ENCODE assay signal across 16 cellular contexts in genomic region chr20:50333131-50333530, GRCh38.
DNase-seq lines count a peak whose midpoint lies in the region; ATAC-seq, FAIRE-seq and TF ChIP-seq lines count a peak whose summit lies in the region.
"Had no signal": no experiment of that assay in that cellular context is flagged by ENCODE, and none has a peak within 500 bp of the region (broad histone marks: within the 10 kb centered on the region; RNA-seq: fewer than 3 reads in every experiment).

No MANE protein-coding gene starts in this region.

- no peak overlapping the region for H2BK5ac ChIP-seq in H9 (ENCODE audit: insufficient read length, low read length)

- H3K9me3 ChIP-seq in GM23248 (ENCODE audit: low read depth) (no peaks in the 10 kb centered on the region), RWPE2 (ENCODE audit: severe bottlenecking) (no peaks in the 10 kb centered on the region), keratinocyte (ENCODE audit: control insufficient read depth, low read depth, low read length) (no peaks in the 10 kb centered on the region), subcutaneous abdominal adipose tissue (ENCODE audit: control insufficient read depth in 5 of 5, low read length in 5 of 5) (no peaks in the 10 kb centered on the region), HepG2 (ENCODE audit: low read length) (peaks cover 4% of the 10 kb centered on the region; the same call in 1 of the 2 replicates), H9 (ENCODE audit: control insufficient read depth, low read depth, low read length) (no peaks in the 10 kb centered on the region)
- H3K9me3 ChIP-seq: A549, SJCRH30 had no signal

- dilution Hi-C loops in keratinocyte (cut with MboI; ENCODE audit: extremely low pct_ligation_motif_present, low sequenced_read_pairs): no loop called here

- H4K91ac ChIP-seq in H9 (ENCODE audit: insufficient read length, low read depth, low read length): no peak overlapping the region

- H3K27me3 Mint-ChIP-seq in H9 (ENCODE audit: low read depth): peaks cover 2% of the 10 kb centered on the region; the same call in 1 of the 2 replicates
- peaks cover 11% of the 10 kb centered on the region for H3K27me3 Mint-ChIP-seq in activated T-helper 17 cell treated with anti-CD3 and anti-CD28 coated beads, Interleukin-2, amount 50 U/mL, for 72 hours

- BruUV-seq in HepG2 (replicated peaks; lab: Mats Ljungman, UMichigan): no TSS peak

- TF ChIP-seq POLR2A in HepG2 (IDR thresholded peaks at IDR 0.05; ENCODE audit: insufficient read depth in 1 of 2, low read depth in 2 of 2, low read length in 2 of 2): no peak

- peak overlapping the region; percentile 93 for H3K27ac ChIP-seq in GM23248
- H3K27ac ChIP-seq in RWPE2 (ENCODE audit: poor library complexity, severe bottlenecking): peak overlapping the region; percentile 72
- H3K27ac ChIP-seq in keratinocyte (ENCODE audit: control insufficient read depth, insufficient read depth, low read length): no peak overlapping the region
- H3K27ac ChIP-seq in subcutaneous abdominal adipose tissue (ENCODE audit: low read depth, low read length): peak overlapping the region; percentile 75
- H3K27ac ChIP-seq in HepG2 (ENCODE audit: extremely low read length, insufficient read depth, low read length): no peak overlapping the region
- H3K27ac ChIP-seq in H9 (ENCODE audit: insufficient read length, low read depth, low read length): no peak overlapping the region
- H3K27ac ChIP-seq: SJCRH30 had no signal

- no peak overlapping the region for H2BK12ac ChIP-seq in H9 (ENCODE audit: insufficient read length, low read depth, low read length)

- H2BK20ac ChIP-seq in H9 (ENCODE audit: low read depth, low read length, poor library complexity, severe bottlenecking): no peak overlapping the region

- no peak overlapping the region for H2BK120ac ChIP-seq in H9 (ENCODE audit: low read depth, low read length, poor library complexity, severe bottlenecking)

- no peak overlapping the region for H2AK5ac ChIP-seq in H9 (ENCODE audit: insufficient read length, low read length)

- no peak overlapping the region for H3K14ac ChIP-seq in H9 (ENCODE audit: insufficient read depth, low read length)

- TF ChIP-seq EP300 in HepG2 (IDR thresholded peaks at IDR 0.05; ENCODE audit: low read depth in 2 of 2, low read length in 2 of 2): no peak
- TF ChIP-seq EP300 in HepG2 (CRISPR knock-in tag; IDR thresholded peaks at IDR 0.05; ENCODE audit: borderline replicate concordance): no peak

- peaks cover 3 to 13% of the 10 kb centered on the region in 2 experiments for H3K4me1 Mint-ChIP-seq in H9
- H3K4me1 Mint-ChIP-seq in activated T-helper 17 cell treated with anti-CD3 and anti-CD28 coated beads, Interleukin-2, amount 50 U/mL, for 72 hours: peaks cover 6% of the 10 kb centered on the region

- H3K27me3 ChIP-seq in GM23248 (replicated peaks; ENCODE audit: insufficient read depth): no peaks in the 10 kb centered on the region
- H3K27me3 ChIP-seq in RWPE2 (ENCODE audit: insufficient read depth, poor library complexity, severe bottlenecking): no peaks in the 10 kb centered on the region
- H3K27me3 ChIP-seq in keratinocyte (ENCODE audit: control insufficient read depth, extremely low read depth, insufficient read depth, low read length): no peaks in the 10 kb centered on the region
- H3K27me3 ChIP-seq in subcutaneous abdominal adipose tissue (ENCODE audit: control insufficient read depth in 5 of 5, insufficient read depth in 4 of 5, low read length in 5 of 5): no peaks in the 10 kb centered on the region
- H3K27me3 ChIP-seq in HepG2 (ENCODE audit: control insufficient read depth in 1 of 2, insufficient read depth in 2 of 2, low read length in 2 of 2): peaks cover 0 to 15% of the 10 kb centered on the region in 2 experiments; a peak in 2 of 5 replicates
- no peaks in the 10 kb centered on the region for H3K27me3 ChIP-seq in H9 (ENCODE audit: insufficient read depth, low read length)
- H3K27me3 ChIP-seq: SJCRH30 had no signal

- H3K4me2 ChIP-seq in GM23248 (ENCODE audit: unreplicated experiment): peak overlapping the region; percentile 42
- peak overlapping the region; percentile 71 for H3K4me2 ChIP-seq in keratinocyte (ENCODE audit: control insufficient read depth, extremely low read depth, insufficient read depth, low read depth, low read length)
- no peak overlapping the region for H3K4me2 ChIP-seq in HepG2 (ENCODE audit: low read depth, low read length)
- no peak overlapping the region for H3K4me2 ChIP-seq in H9 (ENCODE audit: insufficient read depth, insufficient read length, low read length)
- H3K4me2 ChIP-seq: A549 had no signal

- FAIRE-seq in keratinocyte (lab: Jason Lieb, UNC) (no peak), HepG2 (lab: Jason Lieb, UNC) (no peak)
- FAIRE-seq: A549, H1 had no signal

- H3K4me3 ChIP-seq in GM23248: no peak overlapping the region
- no peak overlapping the region for H3K4me3 ChIP-seq in RWPE2 (ENCODE audit: severe bottlenecking)
- H3K4me3 ChIP-seq in keratinocyte (ENCODE audit: control insufficient read depth in 2 of 3, extremely low read depth in 1 of 3, insufficient read depth in 2 of 3, low read depth in 1 of 3, low read length in 3 of 3): no peak overlapping the region
- no peak overlapping the region for H3K4me3 ChIP-seq in subcutaneous abdominal adipose tissue (ENCODE audit: low read depth in 1 of 5, low read length in 5 of 5)
- no peak overlapping the region for H3K4me3 ChIP-seq in HepG2 (replicated peaks in 1 of 3; ENCODE audit: insufficient read depth in 1 of 3, low read depth in 2 of 3, low read length in 3 of 3)
- H3K4me3 ChIP-seq: A549, SJCRH30 had no signal

- no peak overlapping the region for H3K4ac ChIP-seq in H9 (ENCODE audit: low read depth, low read length)

- H3K18ac ChIP-seq in H9 (ENCODE audit: insufficient read length, low read depth, low read length): no peak overlapping the region

- no peaks in the 10 kb centered on the region for H3K9me2 ChIP-seq in GM23248 (ENCODE audit: insufficient read depth)

- H3K79me2 ChIP-seq in GM23248 (ENCODE audit: insufficient read depth): no peaks in the 10 kb centered on the region
- no peaks in the 10 kb centered on the region for H3K79me2 ChIP-seq in keratinocyte (ENCODE audit: control insufficient read depth, insufficient read depth, low read length)
- no peaks in the 10 kb centered on the region for H3K79me2 ChIP-seq in HepG2 (ENCODE audit: insufficient read depth, low read length)
- H3K79me2 ChIP-seq in H9 (ENCODE audit: insufficient read depth, low read length): no peaks in the 10 kb centered on the region

- H3K9ac ChIP-seq in GM23248 (peak overlapping the region; percentile 77), keratinocyte (ENCODE audit: control insufficient read depth, extremely low read depth, insufficient read depth, low read length) (peak overlapping the region; percentile 71), subcutaneous abdominal adipose tissue (ENCODE audit: low read length in 5 of 5) (peak overlapping the region in 3 of 5 donors; percentile 19 to 71 (median 31)), HepG2 (ENCODE audit: insufficient read depth, low read depth, low read length) (no peak overlapping the region), H9 (ENCODE audit: extremely low read depth, insufficient read length, low read length) (no peak overlapping the region)

- no peak overlapping the region for H3T11ph ChIP-seq in H9 (ENCODE audit: low read length)

- no peak overlapping the region for H4K5ac ChIP-seq in H9 (ENCODE audit: insufficient read length, low read depth, low read length)

- H3K36me3 Mint-ChIP-seq in H9 (ENCODE audit: insufficient read depth in 1 of 3, low read depth in 3 of 3): no peaks in the 10 kb centered on the region
- H3K36me3 Mint-ChIP-seq in activated T-helper 17 cell treated with anti-CD3 and anti-CD28 coated beads, Interleukin-2, amount 50 U/mL, for 72 hours (ENCODE audit: low read depth): no peaks in the 10 kb centered on the region
- H3K36me3 Mint-ChIP-seq: CD4-positive, CD25-positive, alpha-beta regulatory T cell had no signal

- in situ Hi-C loops in GM23248 (cut with MboI): no loop called here
- in situ Hi-C loops in HepG2 (cut with HindIII; ENCODE audit: extremely low pct_ligation_motif_present, low pct_unique_long_range_greater_than_20kb): no loop called here

- H3K4me3 Mint-ChIP-seq in H9: no peak overlapping the region; a peak in 1 of 5 replicates
- no peak overlapping the region for H3K4me3 Mint-ChIP-seq in activated T-helper 17 cell treated with anti-CD3 and anti-CD28 coated beads, Interleukin-2, amount 50 U/mL, for 72 hours
- H3K4me3 Mint-ChIP-seq: CD4-positive, CD25-positive, alpha-beta regulatory T cell had no signal

- no peak overlapping the region for H4K8ac ChIP-seq in H9 (replicated peaks; ENCODE audit: insufficient read length, low read depth, low read length)

- ATAC-seq in RWPE2 (ENCODE audit: low read depth) (no peak), HepG2 (no peak)
- ATAC-seq in activated T-helper 17 cell treated with anti-CD3 and anti-CD28 coated beads, Interleukin-2, amount 50 U/mL, for 72 hours (replicated peaks): no peak
- ATAC-seq: A549 had no signal

- H2BK15ac ChIP-seq in H9 (ENCODE audit: low read depth, low read length): no peak overlapping the region

- H4K20me1 ChIP-seq in GM23248 (ENCODE audit: insufficient read depth) (no peaks in the 10 kb centered on the region), keratinocyte (ENCODE audit: control insufficient read depth, extremely low read depth, insufficient read depth, low read length) (no peaks in the 10 kb centered on the region), HepG2 (ENCODE audit: insufficient read depth, low read length) (no peaks in the 10 kb centered on the region), H9 (ENCODE audit: control insufficient read depth, insufficient read depth, insufficient read length) (no peaks in the 10 kb centered on the region)

- no peak for TF ChIP-seq RAD21 in HepG2 (CRISPR knock-in tag; IDR thresholded peaks at IDR 0.05)

- no peaks in the 10 kb centered on the region for H3K23me2 ChIP-seq in H9 (ENCODE audit: insufficient read length, low read depth, low read length, poor library complexity, severe bottlenecking)

- POLR2A ChIA-PET in HepG2 (lab: Yijun Ruan, JAX): interaction anchor here (1.8 to 3.1 kb wide), 2 partner anchors 12 to 25 kb away, joined by 7 to 25 read pairs; no protein-coding TSS in a partner anchor

- no peaks in the 10 kb centered on the region for H3K9me1 ChIP-seq in keratinocyte (ENCODE audit: control insufficient read depth, extremely low read depth, insufficient read depth, low read length)

- WGBS in GM23248 (ENCODE audit: low coverage in 1 of 2, low lambda C conversion rate in 2 of 2, missing lambda C conversion rate in 2 of 2), 2 experiments: 86 to 87% methylated on average over 4 of the region's 4 CpGs
- WGBS in HepG2 (ENCODE audit: low lambda C conversion rate): 54% methylated on average over 4 of the region's 4 CpGs
- no CpG with 5 or more reads among the region's 4 CpGs for WGBS in H9 (ENCODE audit: extremely low coverage, insufficient read length, low lambda C conversion rate)

- H2AFZ ChIP-seq in GM23248: no peak overlapping the region
- H2AFZ ChIP-seq in keratinocyte (ENCODE audit: control insufficient read depth, low read length): no peak overlapping the region
- no peak overlapping the region for H2AFZ ChIP-seq in HepG2 (ENCODE audit: low read length)
- H2AFZ ChIP-seq in H9 (ENCODE audit: low read length): no peak overlapping the region

- no peak overlapping the region for H3K23ac ChIP-seq in H9 (ENCODE audit: insufficient read length, low read depth, low read length)

- no peak overlapping the region for H3K56ac ChIP-seq in H9 (ENCODE audit: insufficient read length, low read depth, low read length)

- CTCF ChIA-PET in HepG2 (lab: Yijun Ruan, JAX; ENCODE audit: low intra/inter-chr PET ratio, low total read pairs): no interaction called here

- no peak overlapping the region for H3K27ac Mint-ChIP-seq in H9
- H3K27ac Mint-ChIP-seq in activated T-helper 17 cell treated with anti-CD3 and anti-CD28 coated beads, Interleukin-2, amount 50 U/mL, for 72 hours: no peak overlapping the region
- H3K27ac Mint-ChIP-seq: CD4-positive, CD25-positive, alpha-beta regulatory T cell had no signal

- peaks cover 47% of the 10 kb centered on the region for H3K4me1 ChIP-seq in GM23248 (ENCODE audit: insufficient read depth)
- peaks cover 48% of the 10 kb centered on the region for H3K4me1 ChIP-seq in RWPE2 (ENCODE audit: insufficient read depth, poor library complexity, severe bottlenecking)
- peaks cover 32% of the 10 kb centered on the region for H3K4me1 ChIP-seq in keratinocyte (ENCODE audit: control insufficient read depth, extremely low read depth, insufficient read depth, low read length)
- peaks cover 3 to 63% (median 50%) of the 10 kb centered on the region in 5 donors for H3K4me1 ChIP-seq in subcutaneous abdominal adipose tissue (ENCODE audit: control insufficient read depth in 5 of 5, insufficient read depth in 5 of 5, low read length in 5 of 5)
- H3K4me1 ChIP-seq in HepG2 (ENCODE audit: insufficient read depth, low read length): peaks cover 73% of the 10 kb centered on the region
- no peaks in the 10 kb centered on the region for H3K4me1 ChIP-seq in H9 (ENCODE audit: insufficient read depth, low read length)

- DNase-seq in GM23248 (no peak), RWPE2 (ENCODE audit: low spot score) (peak; percentile 37), keratinocyte (ENCODE audit: low read depth, low spot score) (no peak), HepG2 (ENCODE audit: low spot score) (no peak), H9 (no peak)
- DNase-seq: Calu3; CD4-positive, CD25-positive, alpha-beta regulatory T cell; KG1; NCI-H2029 treated with DMSO at 0.1 percent for 48 hours; NCI-H510A; NCI-H82 had no signal

- H3K9me3 Mint-ChIP-seq in H9: no peaks in the 10 kb centered on the region
- peaks cover 7% of the 10 kb centered on the region for H3K9me3 Mint-ChIP-seq in activated T-helper 17 cell treated with anti-CD3 and anti-CD28 coated beads, Interleukin-2, amount 50 U/mL, for 72 hours

- intact Hi-C loops in HepG2 (cut with micrococcal nuclease; ENCODE audit: unreplicated experiment): loop anchor here (5.0 kb wide), 1 partner anchor 41 kb away; no protein-coding TSS in a partner anchor

- TF ChIP-seq CTCF in RWPE2 (IDR thresholded peaks at IDR 0.05; ENCODE audit: poor library complexity, severe bottlenecking) (no peak), keratinocyte (optimal IDR thresholded peaks at IDR 0.05 in 1 of 3, IDR thresholded peaks at IDR 0.05 in 1 of 3, conservative IDR thresholded peaks at IDR 0.05 in 1 of 3; ENCODE audit: extremely low read depth in 1 of 3, insufficient read depth in 2 of 3, low read length in 3 of 3) (no peak), HepG2 (CRISPR knock-in tag; IDR thresholded peaks at IDR 0.05) (no peak), H9 (conservative IDR thresholded peaks at IDR 0.05) (no peak)

- no peaks in the 10 kb centered on the region for H3K36me3 ChIP-seq in GM23248 (ENCODE audit: low read depth)
- H3K36me3 ChIP-seq in RWPE2 (ENCODE audit: low read depth): no peaks in the 10 kb centered on the region
- H3K36me3 ChIP-seq in keratinocyte (ENCODE audit: control insufficient read depth in 2 of 2, extremely low read depth in 1 of 2, insufficient read depth in 2 of 2, low read length in 2 of 2): no peaks in the 10 kb centered on the region
- no peaks in the 10 kb centered on the region for H3K36me3 ChIP-seq in subcutaneous abdominal adipose tissue (ENCODE audit: control insufficient read depth in 5 of 5, insufficient read depth in 5 of 5, low read length in 5 of 5)
- H3K36me3 ChIP-seq in HepG2 (replicated peaks in 1 of 2; ENCODE audit: control insufficient read depth in 1 of 2, insufficient read depth in 2 of 2, low read length in 2 of 2): no peaks in the 10 kb centered on the region
- H3K36me3 ChIP-seq: SJCRH30 had no signal

- H3F3A ChIP-seq in GM23248 (ENCODE audit: insufficient read depth): peaks cover 27% of the 10 kb centered on the region

- no peaks in the 10 kb centered on the region for H3K79me1 ChIP-seq in H9 (ENCODE audit: insufficient read depth, low read depth, low read length, poor library complexity, severe bottlenecking)

Comparison
In these comparisons a context has a peak if more than half of its experiments do, and no peak if none do; other contexts are left out.
1. H3K27ac ChIP-seq: peak in GM23248 (single experiment), RWPE2 (single experiment) and subcutaneous abdominal adipose tissue (single experiment); none in keratinocyte (single experiment), HepG2 (single experiment) and H9 (single experiment).
2. H3K4me2 ChIP-seq: peak in GM23248 (single experiment) and keratinocyte (single experiment); none in HepG2 (single experiment) and H9 (single experiment).
3. H3K9ac ChIP-seq: peak in GM23248 (single experiment), keratinocyte (single experiment) and subcutaneous abdominal adipose tissue (3 of 5); none in HepG2 (single experiment) and H9 (single experiment).